ENCODE assay signal across 12 cellular contexts in the genomic region with DNA sequence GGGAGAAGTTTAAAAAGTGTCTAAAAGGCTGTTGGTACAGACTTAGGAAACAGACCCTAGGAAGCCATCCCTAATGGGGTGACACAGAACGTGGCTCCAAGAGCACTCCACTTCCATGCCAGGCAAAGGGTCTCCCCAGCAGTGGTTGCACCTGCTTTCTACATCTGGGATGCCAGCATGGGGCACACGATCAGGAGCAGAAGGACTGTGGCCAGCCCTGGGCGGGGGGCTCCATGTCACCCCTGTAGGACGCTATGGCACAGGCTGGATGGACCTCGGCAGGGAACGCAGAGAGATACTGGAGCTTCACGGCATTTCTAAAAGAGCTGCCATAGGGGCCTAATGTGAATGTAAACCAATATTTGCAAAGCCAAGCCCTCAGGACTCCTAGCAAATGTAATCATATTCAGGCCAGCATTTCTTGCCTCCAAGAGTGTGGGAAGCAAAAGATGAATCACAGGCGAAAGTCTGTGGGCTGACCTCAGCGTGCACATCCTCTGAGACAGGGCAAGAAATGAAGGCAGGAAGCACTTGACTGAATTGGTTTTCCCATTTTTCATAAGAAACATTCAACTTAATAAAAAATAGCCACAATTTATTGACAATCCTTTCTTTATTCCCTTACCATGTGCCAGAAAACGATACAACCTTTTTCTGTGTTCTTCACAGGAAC.
DNase-seq lines count a peak whose midpoint lies in the region; FAIRE-seq and TF ChIP-seq lines count a peak whose summit lies in the region.
"Had no signal": no experiment of that assay in that cellular context is flagged by ENCODE, and none has a peak within 500 bp of the region (broad histone marks: within the 10 kb centered on the region; RNA-seq: fewer than 3 reads in every experiment).

No MANE protein-coding gene starts in this region.

- POLR2A ChIA-PET in MCF 10A (lab: Yijun Ruan, JAX) = no interaction called here

- H3K27ac ChIP-seq in breast epithelium (no peak overlapping the region), suprapubic skin (no peak overlapping the region)
- H3K27ac ChIP-seq: transverse colon had no signal

- H3K4me3 Mint-ChIP-seq in MCF 10A (ENCODE audit: unreplicated experiment) = no peak overlapping the region
- H3K4me3 Mint-ChIP-seq: CD4-positive, CD25-positive, alpha-beta regulatory T cell had no signal

- no peaks in the 10 kb centered on the region for H3K27me3 Mint-ChIP-seq in MCF 10A (ENCODE audit: insufficient read depth, unreplicated experiment)
- H3K27me3 Mint-ChIP-seq: CD4-positive, CD25-positive, alpha-beta regulatory T cell had no signal

- intact Hi-C loops in MCF 10A (cut with micrococcal nuclease) = no loop called here
- intact Hi-C loops in breast epithelium (cut with DNase I; ENCODE audit: low total_unique reads) = no loop called here

- CTCF ChIA-PET in MCF 10A (lab: Yijun Ruan, JAX) = interaction anchor here (0.6 to 1.1 kb wide), 2 partner anchors 91 to 227 kb away, joined by 3 read pairs; no protein-coding TSS in a partner anchor

- H3K27me3 ChIP-seq in breast epithelium (no peaks in the 10 kb centered on the region), kidney epithelial cell (ENCODE audit: control insufficient read depth, insufficient read depth, low read length) (no peaks in the 10 kb centered on the region), suprapubic skin (no peaks in the 10 kb centered on the region)
- H3K27me3 ChIP-seq: transverse colon had no signal

- no peaks in the 10 kb centered on the region for H3K9me3 ChIP-seq in breast epithelium
- no peaks in the 10 kb centered on the region for H3K9me3 ChIP-seq in suprapubic skin
- H3K9me3 ChIP-seq: transverse colon had no signal

- no peak for TF ChIP-seq EP300 in suprapubic skin (IDR thresholded peaks at IDR 0.05)

- H3K36me3 ChIP-seq in breast epithelium (no peaks in the 10 kb centered on the region), kidney epithelial cell (ENCODE audit: control insufficient read depth, insufficient read depth, low read length) (no peaks in the 10 kb centered on the region), suprapubic skin (no peaks in the 10 kb centered on the region)
- H3K36me3 ChIP-seq: transverse colon had no signal

- no TSS peak for BruUV-seq in MCF 10A (replicated peaks; lab: Mats Ljungman, UMichigan)

- peaks cover 7% of the 10 kb centered on the region for H3K36me3 Mint-ChIP-seq in MCF 10A (ENCODE audit: insufficient read depth, unreplicated experiment)

- TF ChIP-seq CTCF in MCF 10A (IDR thresholded peaks at IDR 0.05; ENCODE audit: unreplicated experiment) = no peak
- TF ChIP-seq CTCF in breast epithelium (IDR thresholded peaks at IDR 0.05) = no peak
- TF ChIP-seq CTCF in kidney epithelial cell (IDR thresholded peaks at IDR 0.05; ENCODE audit: insufficient read depth, low read length, poor library complexity, severe bottlenecking) = no peak
- TF ChIP-seq CTCF in suprapubic skin (IDR thresholded peaks at IDR 0.05) = no peak

- H3K4me3 ChIP-seq in breast epithelium (no peak overlapping the region), kidney epithelial cell (ENCODE audit: low read depth, low read length) (no peak overlapping the region), suprapubic skin (no peak overlapping the region)
- H3K4me3 ChIP-seq: transverse colon had no signal

- H3K4me1 ChIP-seq in breast epithelium (no peaks in the 10 kb centered on the region), suprapubic skin (no peaks in the 10 kb centered on the region)

- H3K9me3 Mint-ChIP-seq in MCF 10A (ENCODE audit: unreplicated experiment) = no peaks in the 10 kb centered on the region
- H3K9me3 Mint-ChIP-seq: CD4-positive, CD25-positive, alpha-beta regulatory T cell had no signal

- WGBS in suprapubic skin = 80% methylated on average over 8 of the region's 10 CpGs

- peaks cover 8% of the 10 kb centered on the region for H3K4me1 Mint-ChIP-seq in MCF 10A (ENCODE audit: insufficient read depth, unreplicated experiment)

- H3K27ac Mint-ChIP-seq in MCF 10A (ENCODE audit: low read depth, unreplicated experiment) = no peak overlapping the region

- DNase-seq in MCF 10A (ENCODE audit: unreplicated experiment) (peak; percentile 55), breast epithelium (ENCODE audit: low spot score in 2 of 2) (no peak), kidney epithelial cell (ENCODE audit: low read depth) (peak; percentile 29), urothelium cell line (ENCODE audit: low spot score) (peak; percentile 77), COR-L47 (lab: John Stamatoyannopoulos, UW) (no peak), suprapubic skin (ENCODE audit: low spot score in 2 of 2) (no peak), NCI-H1694 (lab: John Stamatoyannopoulos, UW) (no peak)
- peak; percentile 20 for DNase-seq in activated T-helper 9 cell treated with anti-CD3 and anti-CD28 coated beads, Interleukin-2, amount 50 U/mL, for 16 hours (ENCODE audit: low read depth)
- DNase-seq: CD4-positive, CD25-positive, alpha-beta regulatory T cell; effector CD4-positive, alpha-beta T cell; Karpas-422; transverse colon had no signal

- TF ChIP-seq POLR2A in breast epithelium (IDR thresholded peaks at IDR 0.05) = no peak
- TF ChIP-seq POLR2A in suprapubic skin (IDR thresholded peaks at IDR 0.05) = no peak

- no peak for FAIRE-seq in urothelium cell line (lab: Jason Lieb, UNC)

Comparison
In these comparisons a context has a peak if more than half of its experiments do, and no peak if none do; other contexts are left out.
1. DNase-seq: peak in MCF 10A (single experiment), activated T-helper 9 cell treated with anti-CD3 and anti-CD28 coated beads, Interleukin-2, amount 50 U/mL, for 16 hours (single experiment), kidney epithelial cell (single experiment) and urothelium cell line (single experiment); none in breast epithelium (0 of 2), COR-L47 (single experiment), suprapubic skin (0 of 2) and NCI-H1694 (single experiment).